27 cellular contexts compared by ENCODE assay signal in genomic region chr4:44736900-44737299, GRCh38.
"Had no signal": no experiment of that assay in that cellular context is flagged by ENCODE, and none has a peak within 500 bp of the region (broad histone marks: within the 10 kb centered on the region; RNA-seq: fewer than 3 reads in every experiment).

No MANE protein-coding gene starts in this region.

- H3K4me2 ChIP-seq: smooth muscle cell had no signal

- ATAC-seq: activated T-cell treated with anti-CD3 and anti-CD28 coated beads, Interleukin-2, amount 50 U/mL, for 72 hours; left cardiac atrium; lower lobe of right lung; sciatic nerve; stimulated activated effector memory CD8-positive, alpha-beta T cell treated with anti-CD3 and anti-CD28 coated beads, Interleukin-12 subunit alpha, Interleukin-12 subunit beta, amount 100 ng/mL, for 72 hours had no signal

- H3K9me3 Mint-ChIP-seq: activated T-cell treated with anti-CD3 and anti-CD28 coated beads, Interleukin-2, amount 50 U/mL, for 72 hours; endodermal cell; nephron progenitor cell; stimulated activated effector memory CD8-positive, alpha-beta T cell treated with anti-CD3 and anti-CD28 coated beads, Interleukin-12 subunit alpha, Interleukin-12 subunit beta, amount 100 ng/mL, for 72 hours; T-helper 2 cell treated with Interferon-gamma antibody and Interleukin-4, amounts not matched to agents 5 μg/mL and 100 μg/mL, for 36 hours had no signal

- H3K27me3 ChIP-seq: brain microvascular endothelial cell, colonic mucosa, testis, upper lobe of left lung had no signal

- H3K9me3 ChIP-seq: colonic mucosa, lower lobe of right lung, testis, upper lobe of left lung had no signal

- DNase-seq: activated CD4-positive, alpha-beta T cell treated with anti-CD3 and anti-CD28 coated beads for 1 hour; activated CD4-positive, alpha-beta T cell treated with anti-CD3 and anti-CD28 coated beads, Interleukin-2, amount 50 U/mL, for 4 hours; activated effector memory CD4-positive, alpha-beta T cell treated with anti-CD3 and anti-CD28 coated beads, Interleukin-2, amount 50 U/mL, for 16 hours; activated naive CD4-positive, alpha-beta T cell treated with anti-CD3 and anti-CD28 coated beads, Interleukin-2, amount 50 U/mL, for 16 hours; activated T-cell treated with anti-CD3 and anti-CD28 coated beads, Interleukin-2, amount 50 U/mL, for 72 hours; aorta; brain microvascular endothelial cell; central memory CD4-positive, alpha-beta T cell; colonic mucosa; endodermal cell; foreskin fibroblast; hippocampal formation; left cardiac atrium; lower lobe of right lung; midbrain; nephron progenitor cell; nucleus accumbens; stimulated activated CD4-positive, alpha-beta T cell treated with anti-CD3 and anti-CD28 coated beads, Interleukin-4, amount 100 ng/mL, for 1 hour; testis; upper lobe of left lung had no signal

- H3K27ac ChIP-seq: brain microvascular endothelial cell, colonic mucosa, epithelial cell of prostate, lower lobe of right lung, testis, upper lobe of left lung, VCaP had no signal

- H3K4me3 Mint-ChIP-seq: activated T-cell treated with anti-CD3 and anti-CD28 coated beads, Interleukin-2, amount 50 U/mL, for 72 hours; endodermal cell; nephron progenitor cell; stimulated activated effector memory CD8-positive, alpha-beta T cell treated with anti-CD3 and anti-CD28 coated beads, Interleukin-12 subunit alpha, Interleukin-12 subunit beta, amount 100 ng/mL, for 72 hours; T-helper 2 cell treated with Interferon-gamma antibody and Interleukin-4, amounts not matched to agents 5 μg/mL and 100 μg/mL, for 36 hours had no signal

- H3K27ac Mint-ChIP-seq: activated T-cell treated with anti-CD3 and anti-CD28 coated beads, Interleukin-2, amount 50 U/mL, for 72 hours; endodermal cell; nephron progenitor cell; stimulated activated effector memory CD8-positive, alpha-beta T cell treated with anti-CD3 and anti-CD28 coated beads, Interleukin-12 subunit alpha, Interleukin-12 subunit beta, amount 100 ng/mL, for 72 hours; T-helper 2 cell treated with Interferon-gamma antibody and Interleukin-4, amounts not matched to agents 5 μg/mL and 100 μg/mL, for 36 hours had no signal

- H3K4me1 ChIP-seq: colonic mucosa, lower lobe of right lung, testis, upper lobe of left lung had no signal

- H3K4me1 Mint-ChIP-seq: endodermal cell; nephron progenitor cell; stimulated activated effector memory CD8-positive, alpha-beta T cell treated with anti-CD3 and anti-CD28 coated beads, Interleukin-12 subunit alpha, Interleukin-12 subunit beta, amount 100 ng/mL, for 72 hours had no signal

- FAIRE-seq: islet of Langerhans had no signal

- H3K4me3 ChIP-seq: colonic mucosa, lower lobe of right lung, smooth muscle cell, testis, upper lobe of left lung had no signal

- H3K36me3 ChIP-seq: brain microvascular endothelial cell, colonic mucosa, lower lobe of right lung, upper lobe of left lung had no signal
